8 cellular contexts compared by ENCODE assay signal in genomic region chr17:74454197-74455024, GRCh38. TPM values are rescaled to one million over a fixed set of nuclear protein-coding genes. Genes with fewer than 3 reads are reported as not detected.
DNase-seq lines count a peak whose midpoint lies in the region; ATAC-seq, FAIRE-seq and TF ChIP-seq lines count a peak whose summit lies in the region.

No MANE protein-coding gene starts in this region.

- peak overlapping the region; percentile 47 for H3K4me3 Mint-ChIP-seq in T-helper 2 cell treated with Interferon-gamma antibody and Interleukin-4, amounts not matched to agents 5 μg/mL and 100 μg/mL, for 36 hours
- peak overlapping the region; percentile 24 to 65 (median 47) for H3K4me3 Mint-ChIP-seq in naive thymus-derived CD8-positive, alpha-beta T cell

- H3K27ac ChIP-seq in fibroblast of lung (ENCODE audit: insufficient read depth, low read length) = no peak overlapping the region
- peak overlapping the region; percentile 49 to 78 for H3K27ac ChIP-seq in aorta (ENCODE audit: low read depth in 1 of 2, low read length in 2 of 2)

- H4K20me1 ChIP-seq in fibroblast of lung (ENCODE audit: control insufficient read depth, extremely low read depth, insufficient read depth, low read length) = no peaks in the 10 kb centered on the region

- no peaks in the 10 kb centered on the region for H3K79me2 ChIP-seq in fibroblast of lung (ENCODE audit: control insufficient read depth, insufficient read depth, low read length)

- WGBS in aorta, 2 donors = 8 to 10% methylated on average over 39 to 40 of the region's 40 CpGs

- H3K27me3 ChIP-seq in fibroblast of lung (ENCODE audit: control insufficient read depth, insufficient read depth, low read length) (no peaks in the 10 kb centered on the region), aorta (ENCODE audit: control insufficient read depth in 1 of 2, insufficient read depth in 2 of 2, low read length in 1 of 2) (no peaks in the 10 kb centered on the region)

- peaks cover 12% of the 10 kb centered on the region for H3K27me3 Mint-ChIP-seq in T-helper 2 cell treated with Interferon-gamma antibody and Interleukin-4, amounts not matched to agents 5 μg/mL and 100 μg/mL, for 36 hours (ENCODE audit: low read depth)
- peaks cover 0 to 5% (median 0%) of the 10 kb centered on the region in 5 donors for H3K27me3 Mint-ChIP-seq in naive thymus-derived CD8-positive, alpha-beta T cell

- ATAC-seq in GM21390 (IDR thresholded peaks at IDR 0.05; ENCODE audit: unreplicated experiment) = peak; percentile 94
- peak; percentile 29 to 35 for ATAC-seq in naive thymus-derived CD8-positive, alpha-beta T cell
- peak; percentile 94 for ATAC-seq in aorta (ENCODE audit: low FRiP score)

- H3K36me3 Mint-ChIP-seq in T-helper 2 cell treated with Interferon-gamma antibody and Interleukin-4, amounts not matched to agents 5 μg/mL and 100 μg/mL, for 36 hours (ENCODE audit: low read depth) = no peaks in the 10 kb centered on the region
- H3K36me3 Mint-ChIP-seq in naive thymus-derived CD8-positive, alpha-beta T cell = no peaks in the 10 kb centered on the region

- no peaks in the 10 kb centered on the region for H3K4me1 ChIP-seq in fibroblast of lung (ENCODE audit: control insufficient read depth, extremely low read depth, insufficient read depth, low read length)
- H3K4me1 ChIP-seq in aorta (ENCODE audit: control insufficient read depth in 1 of 2, insufficient read depth in 2 of 2, low read length in 2 of 2) = peaks cover 3 to 5% of the 10 kb centered on the region in 2 donors

- H3K9me3 ChIP-seq in fibroblast of lung (ENCODE audit: control insufficient read depth, insufficient read depth, low read depth, low read length) (no peaks in the 10 kb centered on the region), aorta (ENCODE audit: control insufficient read depth, low read length) (no peaks in the 10 kb centered on the region)

- H3K4me3 ChIP-seq in fibroblast of lung (replicated peaks in 1 of 4; ENCODE audit: control extremely low read depth in 1 of 4, insufficient read depth in 1 of 4, low read depth in 3 of 4, low read length in 4 of 4) (peak overlapping the region in 2 of 4 experiments; percentile 10 to 42), aorta (ENCODE audit: low read length in 2 of 2) (peak overlapping the region in 1 of 2 donors; percentile 14)

- H2AFZ ChIP-seq in fibroblast of lung (ENCODE audit: low read length) = peak overlapping the region; percentile 35

- DNase-seq in EH (ENCODE audit: low read depth) = peak; percentile 68
- no peak for DNase-seq in HTR-8/SVneo (ENCODE audit: insufficient read length, low spot score)
- DNase-seq in T-helper 2 cell treated with Interferon-gamma antibody and Interleukin-4, amounts not matched to agents 5 μg/mL and 100 μg/mL, for 36 hours (ENCODE audit: low spot score) = peak; percentile 79
- DNase-seq in fibroblast of lung (ENCODE audit: low read depth in 2 of 2) = peak; percentile 64 to 77
- DNase-seq in naive thymus-derived CD8-positive, alpha-beta T cell = peak in 5 of 10 donors; percentile 45 to 59 (median 54)
- DNase-seq in aorta = peak; percentile 94 to 96
- no peak for DNase-seq in RPMI8226

- H3K36me3 ChIP-seq in fibroblast of lung (ENCODE audit: control insufficient read depth, insufficient read depth, low read length) (no peaks in the 10 kb centered on the region), aorta (ENCODE audit: control insufficient read depth in 1 of 2, insufficient read depth in 2 of 2, low read length in 1 of 2) (no peaks in the 10 kb centered on the region)

- H3K27ac Mint-ChIP-seq in T-helper 2 cell treated with Interferon-gamma antibody and Interleukin-4, amounts not matched to agents 5 μg/mL and 100 μg/mL, for 36 hours = no peak overlapping the region
- H3K27ac Mint-ChIP-seq in naive thymus-derived CD8-positive, alpha-beta T cell = peak overlapping the region in 1 of 10 donors; percentile 11

- H3K4me1 Mint-ChIP-seq in T-helper 2 cell treated with Interferon-gamma antibody and Interleukin-4, amounts not matched to agents 5 μg/mL and 100 μg/mL, for 36 hours (ENCODE audit: low read depth) = peaks cover 27% of the 10 kb centered on the region
- H3K4me1 Mint-ChIP-seq in naive thymus-derived CD8-positive, alpha-beta T cell = peaks cover 3 to 42% (median 24%) of the 10 kb centered on the region in 4 donors

- no peaks in the 10 kb centered on the region for H3K9me3 Mint-ChIP-seq in T-helper 2 cell treated with Interferon-gamma antibody and Interleukin-4, amounts not matched to agents 5 μg/mL and 100 μg/mL, for 36 hours
- no peaks in the 10 kb centered on the region for H3K9me3 Mint-ChIP-seq in naive thymus-derived CD8-positive, alpha-beta T cell

- intact Hi-C loops in aorta (cut with DNase I) = loop anchor here in 1 of 2 donors (2.0 to 5.0 kb wide), 3 partner anchors 24 to 242 kb away; partner anchors contain the start of gene TTYH2

- peak; percentile 33 for FAIRE-seq in HTR-8/SVneo (lab: Jason Lieb, UNC)

- peak overlapping the region; percentile 59 for H3K4me2 ChIP-seq in fibroblast of lung (ENCODE audit: extremely low read depth, insufficient read depth, low read length)

- peak overlapping the region; percentile 23 for H3K9ac ChIP-seq in fibroblast of lung (ENCODE audit: insufficient read depth, low read length)

- POLR2A ChIA-PET in naive thymus-derived CD8-positive, alpha-beta T cell (lab: Charles Lee) = interaction anchor here (1.0 to 1.2 kb wide), 2 partner anchors 16 to 25 kb away, joined by 3 read pairs; no protein-coding TSS in a partner anchor

- TF ChIP-seq CTCF in fibroblast of lung (conservative IDR thresholded peaks at IDR 0.05 in 1 of 2, IDR thresholded peaks at IDR 0.05 in 1 of 2; ENCODE audit: low read depth in 1 of 2, low read length in 2 of 2) = no peak

RNA-seq across cellular contexts. Expression of gene CD300A, which starts 12.0 kb away (rescaled TPM):
- not detected in 2 replicates for total RNA-seq in fibroblast of lung
- not detected in 2 replicates for polyA plus RNA-seq in fibroblast of lung
- not detected in 2 replicates for polyA plus RNA-seq in fibroblast of lung (2012)
- not detected in 2 replicates for polyA minus RNA-seq in fibroblast of lung (ENCODE audit: low replicate concordance)
- 1 to 10 TPM; 5.9 to 6.3 TPM for total RNA-seq in naive thymus-derived CD8-positive, alpha-beta T cell
- 10 to 100 TPM; 10.0 to 37.6 (median 14.1) TPM for polyA plus RNA-seq in naive thymus-derived CD8-positive, alpha-beta T cell
- total RNA-seq in aorta = 10 to 100 TPM; 10.3 to 10.4 TPM
- 1 to 10 TPM; 2.6 to 9.1 TPM for polyA plus RNA-seq in aorta

RNA-seq across cellular contexts. Expression of gene GPRC5C, which starts 22.5 kb away (rescaled TPM):
- 1.5 and 14.6 TPM in 2 replicates for total RNA-seq in fibroblast of lung
- polyA plus RNA-seq in fibroblast of lung = 0.11 and 0.50 TPM in 2 replicates
- 0.19 and 1.0 TPM in 2 replicates for polyA plus RNA-seq in fibroblast of lung (2012)
- polyA minus RNA-seq in fibroblast of lung (ENCODE audit: low replicate concordance) = 2.1 TPM in 1 of 2 replicates, not detected in the other
- total RNA-seq in naive thymus-derived CD8-positive, alpha-beta T cell = not detected
- polyA plus RNA-seq in naive thymus-derived CD8-positive, alpha-beta T cell = under 1 TPM in 1 of 3 donors, not detected in 2; 0.09 TPM
- 10 to 100 TPM; 43.6 to 51.7 TPM for total RNA-seq in aorta
- polyA plus RNA-seq in aorta = 10 to 100 TPM; 31.6 to 59.4 TPM

Comparison
In these comparisons a context has a peak if more than half of its experiments do, and no peak if none do; other contexts are left out.
1. DNase-seq: peak in EH (single experiment), T-helper 2 cell treated with Interferon-gamma antibody and Interleukin-4, amounts not matched to agents 5 μg/mL and 100 μg/mL, for 36 hours (single experiment), fibroblast of lung (2 of 2) and aorta (2 of 2); none in HTR-8/SVneo (single experiment) and RPMI8226 (single experiment).
2. ATAC-seq: peak in every context shown above with its lines; median percentile 94 in GM21390; 94 in aorta; 32 in naive thymus-derived CD8-positive, alpha-beta T cell.